ENCODE assay signal across 2 cellular contexts in the genomic region with DNA sequence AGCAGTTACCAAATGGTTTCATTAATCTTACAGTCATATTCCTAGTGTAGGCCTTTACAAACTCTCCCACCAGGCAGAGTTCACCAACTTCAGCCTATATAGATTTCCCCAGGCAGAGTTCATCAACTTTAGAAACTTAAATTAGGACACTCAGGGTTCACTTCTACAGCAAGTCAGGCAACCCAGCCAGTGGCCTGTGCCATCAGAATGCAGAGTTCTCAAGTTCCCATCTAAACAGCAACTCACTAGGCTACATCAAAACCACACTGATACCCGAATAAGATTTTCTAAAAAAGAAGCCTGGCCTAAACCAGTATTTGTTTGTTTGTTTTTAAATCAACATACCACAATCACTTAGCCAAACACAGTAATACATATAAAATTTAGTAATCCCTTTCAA.
TF ChIP-seq lines count a peak whose summit lies in the region.

No MANE protein-coding gene starts in this region.

TF ChIP-seq in GM23338, 12 proteins besides CTCF, POLR2A, EP300 and RAD21:
- TF ChIP-seq ZNF331 (CRISPR knock-in tag; IDR thresholded peaks at IDR 0.05; ENCODE audit: low read depth): no peak
- TF ChIP-seq EZH2 (IDR thresholded peaks at IDR 0.05; ENCODE audit: low read depth, unreplicated experiment): no peak
TF ChIP-seq in GM23338: peak in this region for 0.

TF ChIP-seq in endothelial cell of umbilical vein, 7 proteins besides CTCF, POLR2A, EP300 and RAD21:
- TF ChIP-seq GATA2 (IDR thresholded peaks at IDR 0.05; ENCODE audit: insufficient read depth, insufficient read length, low read depth, low read length): no peak
- TF ChIP-seq, protein P1, sequence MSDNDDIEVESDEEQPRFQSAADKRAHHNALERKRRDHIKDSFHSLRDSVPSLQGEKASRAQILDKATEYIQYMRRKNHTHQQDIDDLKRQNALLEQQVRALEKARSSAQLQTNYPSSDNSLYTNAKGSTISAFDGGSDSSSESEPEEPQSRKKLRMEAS (IDR thresholded peaks at IDR 0.05; ENCODE audit: insufficient read depth, insufficient read length): no peak
- no peak for TF ChIP-seq EZH2 (IDR thresholded peaks at IDR 0.05; ENCODE audit: borderline replicate concordance, low read depth, low read length, severe bottlenecking)
- TF ChIP-seq POLR2AphosphoS5 (IDR thresholded peaks at IDR 0.05; ENCODE audit: insufficient read depth, low read depth, low read length): no peak
- TF ChIP-seq JUN (IDR thresholded peaks at IDR 0.05; ENCODE audit: borderline replicate concordance, insufficient read depth, insufficient read length, low read depth): no peak
- no peak for TF ChIP-seq MYC (IDR thresholded peaks at IDR 0.05; ENCODE audit: low read depth, low read length)
- TF ChIP-seq FOS (IDR thresholded peaks at IDR 0.05; ENCODE audit: borderline replicate concordance, insufficient read depth, low read length): no peak
